Comparison of ENCODE assay signal across 1 cellular context in the genomic region with DNA sequence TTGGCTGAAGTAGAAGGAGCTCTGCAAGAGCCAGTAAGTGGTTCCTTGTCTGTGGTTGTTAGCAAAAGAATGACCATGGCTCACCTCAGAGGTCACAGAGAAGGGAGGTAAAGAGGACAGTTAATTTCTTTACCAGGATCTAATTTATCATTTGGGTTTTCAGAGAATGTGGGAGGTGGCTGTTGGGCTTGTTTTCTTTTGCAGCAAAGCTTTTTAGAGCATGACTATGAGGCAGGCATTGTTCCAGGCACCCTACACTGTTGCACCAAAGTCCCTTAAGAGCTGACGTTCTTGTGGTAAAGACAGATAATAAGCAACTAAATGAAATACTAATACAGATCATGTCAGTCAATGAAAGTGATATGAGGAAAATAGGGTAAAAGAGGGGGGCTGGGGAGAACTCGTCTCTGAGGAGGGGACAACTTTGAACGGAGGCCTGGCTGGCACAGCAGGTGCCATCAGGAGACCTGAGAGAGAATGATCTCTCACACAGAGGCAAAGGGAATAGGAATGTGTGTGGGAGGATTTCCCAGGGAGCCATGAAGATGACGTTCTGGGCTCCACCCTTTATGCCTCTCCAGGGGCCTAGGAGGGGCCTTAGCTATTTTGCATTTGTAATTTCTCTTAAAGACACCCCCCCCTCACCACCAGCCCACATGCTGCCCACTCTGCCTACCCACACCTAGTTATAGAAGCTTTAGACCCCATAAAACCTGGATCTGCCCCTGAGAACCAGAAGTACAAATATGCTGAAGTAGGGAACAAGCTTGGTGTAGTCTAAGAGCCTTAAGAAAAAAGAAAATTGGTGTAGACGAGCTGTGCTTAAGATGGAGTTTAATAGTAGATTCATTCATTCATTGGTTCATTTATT.
TF ChIP-seq lines count a peak whose summit lies in the region.

No MANE protein-coding gene starts in this region.

TF ChIP-seq in WTC11, 78 proteins besides CTCF, POLR2A, EP300 and RAD21 (continued from another document):
- TF ChIP-seq, protein P1, sequence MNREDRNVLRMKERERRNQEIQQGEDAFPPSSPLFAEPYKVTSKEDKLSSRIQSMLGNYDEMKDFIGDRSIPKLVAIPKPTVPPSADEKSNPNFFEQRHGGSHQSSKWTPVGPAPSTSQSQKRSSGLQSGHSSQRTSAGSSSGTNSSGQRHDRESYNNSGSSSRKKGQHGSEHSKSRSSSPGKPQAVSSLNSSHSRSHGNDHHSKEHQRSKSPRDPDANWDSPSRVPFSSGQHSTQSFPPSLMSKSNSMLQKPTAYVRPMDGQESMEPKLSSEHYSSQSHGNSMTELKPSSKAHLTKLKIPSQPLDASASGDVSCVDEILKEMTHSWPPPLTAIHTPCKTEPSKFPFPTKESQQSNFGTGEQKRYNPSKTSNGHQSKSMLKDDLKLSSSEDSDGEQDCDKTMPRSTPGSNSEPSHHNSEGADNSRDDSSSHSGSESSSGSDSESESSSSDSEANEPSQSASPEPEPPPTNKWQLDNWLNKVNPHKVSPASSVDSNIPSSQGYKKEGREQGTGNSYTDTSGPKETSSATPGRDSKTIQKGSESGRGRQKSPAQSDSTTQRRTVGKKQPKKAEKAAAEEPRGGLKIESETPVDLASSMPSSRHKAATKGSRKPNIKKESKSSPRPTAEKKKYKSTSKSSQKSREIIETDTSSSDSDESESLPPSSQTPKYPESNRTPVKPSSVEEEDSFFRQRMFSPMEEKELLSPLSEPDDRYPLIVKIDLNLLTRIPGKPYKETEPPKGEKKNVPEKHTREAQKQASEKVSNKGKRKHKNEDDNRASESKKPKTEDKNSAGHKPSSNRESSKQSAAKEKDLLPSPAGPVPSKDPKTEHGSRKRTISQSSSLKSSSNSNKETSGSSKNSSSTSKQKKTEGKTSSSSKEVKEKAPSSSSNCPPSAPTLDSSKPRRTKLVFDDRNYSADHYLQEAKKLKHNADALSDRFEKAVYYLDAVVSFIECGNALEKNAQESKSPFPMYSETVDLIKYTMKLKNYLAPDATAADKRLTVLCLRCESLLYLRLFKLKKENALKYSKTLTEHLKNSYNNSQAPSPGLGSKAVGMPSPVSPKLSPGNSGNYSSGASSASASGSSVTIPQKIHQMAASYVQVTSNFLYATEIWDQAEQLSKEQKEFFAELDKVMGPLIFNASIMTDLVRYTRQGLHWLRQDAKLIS (CRISPR knock-in tag; IDR thresholded peaks at IDR 0.05; ENCODE audit: borderline replicate concordance) = no peak
- TF ChIP-seq, protein P2, sequence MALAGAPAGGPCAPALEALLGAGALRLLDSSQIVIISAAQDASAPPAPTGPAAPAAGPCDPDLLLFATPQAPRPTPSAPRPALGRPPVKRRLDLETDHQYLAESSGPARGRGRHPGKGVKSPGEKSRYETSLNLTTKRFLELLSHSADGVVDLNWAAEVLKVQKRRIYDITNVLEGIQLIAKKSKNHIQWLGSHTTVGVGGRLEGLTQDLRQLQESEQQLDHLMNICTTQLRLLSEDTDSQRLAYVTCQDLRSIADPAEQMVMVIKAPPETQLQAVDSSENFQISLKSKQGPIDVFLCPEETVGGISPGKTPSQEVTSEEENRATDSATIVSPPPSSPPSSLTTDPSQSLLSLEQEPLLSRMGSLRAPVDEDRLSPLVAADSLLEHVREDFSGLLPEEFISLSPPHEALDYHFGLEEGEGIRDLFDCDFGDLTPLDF (CRISPR knock-in tag; IDR thresholded peaks at IDR 0.05) = no peak
- no peak for TF ChIP-seq FOXK1 (CRISPR knock-in tag; IDR thresholded peaks at IDR 0.05)
- TF ChIP-seq EMX1 (CRISPR knock-in tag; IDR thresholded peaks at IDR 0.05) = no peak
- TF ChIP-seq, protein P3, sequence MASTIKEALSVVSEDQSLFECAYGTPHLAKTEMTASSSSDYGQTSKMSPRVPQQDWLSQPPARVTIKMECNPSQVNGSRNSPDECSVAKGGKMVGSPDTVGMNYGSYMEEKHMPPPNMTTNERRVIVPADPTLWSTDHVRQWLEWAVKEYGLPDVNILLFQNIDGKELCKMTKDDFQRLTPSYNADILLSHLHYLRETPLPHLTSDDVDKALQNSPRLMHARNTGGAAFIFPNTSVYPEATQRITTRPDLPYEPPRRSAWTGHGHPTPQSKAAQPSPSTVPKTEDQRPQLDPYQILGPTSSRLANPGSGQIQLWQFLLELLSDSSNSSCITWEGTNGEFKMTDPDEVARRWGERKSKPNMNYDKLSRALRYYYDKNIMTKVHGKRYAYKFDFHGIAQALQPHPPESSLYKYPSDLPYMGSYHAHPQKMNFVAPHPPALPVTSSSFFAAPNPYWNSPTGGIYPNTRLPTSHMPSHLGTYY (CRISPR knock-in tag; IDR thresholded peaks at IDR 0.05) = no peak
- no peak for TF ChIP-seq ZNF263 (CRISPR knock-in tag; IDR thresholded peaks at IDR 0.05; ENCODE audit: low read depth)
- TF ChIP-seq CBFB (CRISPR knock-in tag; IDR thresholded peaks at IDR 0.05; ENCODE audit: low read depth) = no peak
- TF ChIP-seq, protein P4, sequence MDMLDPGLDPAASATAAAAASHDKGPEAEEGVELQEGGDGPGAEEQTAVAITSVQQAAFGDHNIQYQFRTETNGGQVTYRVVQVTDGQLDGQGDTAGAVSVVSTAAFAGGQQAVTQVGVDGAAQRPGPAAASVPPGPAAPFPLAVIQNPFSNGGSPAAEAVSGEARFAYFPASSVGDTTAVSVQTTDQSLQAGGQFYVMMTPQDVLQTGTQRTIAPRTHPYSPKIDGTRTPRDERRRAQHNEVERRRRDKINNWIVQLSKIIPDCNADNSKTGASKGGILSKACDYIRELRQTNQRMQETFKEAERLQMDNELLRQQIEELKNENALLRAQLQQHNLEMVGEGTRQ (CRISPR knock-in tag; IDR thresholded peaks at IDR 0.05) = no peak
- TF ChIP-seq RELA (CRISPR knock-in tag; IDR thresholded peaks at IDR 0.05; ENCODE audit: borderline replicate concordance) = no peak
- no peak for TF ChIP-seq HMGA2 (CRISPR knock-in tag; IDR thresholded peaks at IDR 0.05)
- TF ChIP-seq MYBL2 (CRISPR knock-in tag; IDR thresholded peaks at IDR 0.05) = no peak
